Comparison of ENCODE assay signal across 12 cellular contexts in genomic region chr6:87656857-87657256, GRCh38. TPM values are rescaled to one million over a fixed set of nuclear protein-coding genes. Genes with fewer than 3 reads are reported as not detected.
DNase-seq lines count a peak whose midpoint lies in the region; ATAC-seq and TF ChIP-seq lines count a peak whose summit lies in the region.
"Had no signal": no experiment of that assay in that cellular context is flagged by ENCODE, and none has a peak within 500 bp of the region (broad histone marks: within the 10 kb centered on the region; RNA-seq: fewer than 3 reads in every experiment).

No MANE protein-coding gene starts in this region.

- no peaks in the 10 kb centered on the region for H3K27me3 Mint-ChIP-seq in activated T-helper 2 cell treated with anti-CD3 and anti-CD28 coated beads, Interferon-gamma antibody, Interleukin-2, Interleukin-4, amounts not matched to agents 10 μg/mL and 5 μg/mL and 100 μg/mL, durations not matched to agents 14 hours and 24 hours and 36 hours (ENCODE audit: low read depth)

- no peaks in the 10 kb centered on the region for H3K9me3 ChIP-seq in heart left ventricle
- H3K9me3 ChIP-seq: colonic mucosa had no signal

- no peaks in the 10 kb centered on the region for H3K27me3 ChIP-seq in heart left ventricle
- H3K27me3 ChIP-seq: colonic mucosa had no signal

- no peak overlapping the region for H3K27ac ChIP-seq in heart left ventricle
- H3K27ac ChIP-seq: colonic mucosa had no signal

- TF ChIP-seq CTCF in heart left ventricle (IDR thresholded peaks at IDR 0.05) = no peak

- DNase-seq in activated T-helper 2 cell treated with anti-CD3 and anti-CD28 coated beads, Interferon-gamma antibody, Interleukin-2, Interleukin-4, amounts not matched to agents 10 μg/mL and 5 μg/mL and 100 μg/mL, durations not matched to agents 14 hours and 24 hours and 36 hours (ENCODE audit: low spot score) = no peak
- DNase-seq in SIG-M5 (lab: John Stamatoyannopoulos, UW) (no peak), anterior cingulate cortex (lab: John Stamatoyannopoulos, UW) (no peak), heart left ventricle (no peak), T-helper 9 cell (no peak)
- DNase-seq: activated CD4-positive, alpha-beta T cell treated with anti-CD3 and anti-CD28 coated beads for 1 hour; colonic mucosa; NK-92 treated with Interleukin-12 subunit alpha and Interleukin-12 subunit beta, amount 100 ng/mL, for 24 hours; nucleus accumbens had no signal

- H3K4me1 ChIP-seq in heart left ventricle = peaks cover 0 to 18% (median 0%) of the 10 kb centered on the region in 12 donors
- H3K4me1 ChIP-seq: colonic mucosa had no signal

- ATAC-seq in GM18498 (IDR thresholded peaks at IDR 0.05; ENCODE audit: unreplicated experiment) = peak; percentile 76
- peak; percentile 83 for ATAC-seq in GM21390 (IDR thresholded peaks at IDR 0.05; ENCODE audit: unreplicated experiment)
- peak; percentile 85 for ATAC-seq in HG03342 (IDR thresholded peaks at IDR 0.05; ENCODE audit: unreplicated experiment)
- ATAC-seq in heart left ventricle = no peak

- no peak overlapping the region for H3K4me3 ChIP-seq in heart left ventricle
- H3K4me3 ChIP-seq: colonic mucosa had no signal

- intact Hi-C loops in activated T-helper 2 cell treated with anti-CD3 and anti-CD28 coated beads, Interferon-gamma antibody, Interleukin-2, Interleukin-4, amounts not matched to agents 10 μg/mL and 5 μg/mL and 100 μg/mL, durations not matched to agents 14 hours and 24 hours and 36 hours (cut with micrococcal nuclease) = loop anchor here (5.0 kb wide), 1 partner anchor 40 kb away; no protein-coding TSS in a partner anchor
- intact Hi-C loops in heart left ventricle (cut with DNase I) = loop anchor here in 1 of 10 donors (10.0 kb wide), 1 partner anchor 138 kb away; no protein-coding TSS in a partner anchor

- no peak overlapping the region for H3K4me3 Mint-ChIP-seq in activated T-helper 2 cell treated with anti-CD3 and anti-CD28 coated beads, Interferon-gamma antibody, Interleukin-2, Interleukin-4, amounts not matched to agents 10 μg/mL and 5 μg/mL and 100 μg/mL, durations not matched to agents 14 hours and 24 hours and 36 hours (ENCODE audit: low read depth)

- H3K36me3 Mint-ChIP-seq in activated T-helper 2 cell treated with anti-CD3 and anti-CD28 coated beads, Interferon-gamma antibody, Interleukin-2, Interleukin-4, amounts not matched to agents 10 μg/mL and 5 μg/mL and 100 μg/mL, durations not matched to agents 14 hours and 24 hours and 36 hours (ENCODE audit: low read depth) = peaks cover 68% of the 10 kb centered on the region

- H3K36me3 ChIP-seq in heart left ventricle = peaks cover 0 to 59% (median 14%) of the 10 kb centered on the region in 9 donors
- H3K36me3 ChIP-seq: colonic mucosa had no signal

- no peak for TF ChIP-seq POLR2A in heart left ventricle (IDR thresholded peaks at IDR 0.05)

- no peaks in the 10 kb centered on the region for H3K9me3 Mint-ChIP-seq in activated T-helper 2 cell treated with anti-CD3 and anti-CD28 coated beads, Interferon-gamma antibody, Interleukin-2, Interleukin-4, amounts not matched to agents 10 μg/mL and 5 μg/mL and 100 μg/mL, durations not matched to agents 14 hours and 24 hours and 36 hours

- H3K4me1 Mint-ChIP-seq in activated T-helper 2 cell treated with anti-CD3 and anti-CD28 coated beads, Interferon-gamma antibody, Interleukin-2, Interleukin-4, amounts not matched to agents 10 μg/mL and 5 μg/mL and 100 μg/mL, durations not matched to agents 14 hours and 24 hours and 36 hours (ENCODE audit: low read depth) = peaks cover 37% of the 10 kb centered on the region

- H3K27ac Mint-ChIP-seq in activated T-helper 2 cell treated with anti-CD3 and anti-CD28 coated beads, Interferon-gamma antibody, Interleukin-2, Interleukin-4, amounts not matched to agents 10 μg/mL and 5 μg/mL and 100 μg/mL, durations not matched to agents 14 hours and 24 hours and 36 hours = peak overlapping the region; percentile 43

RNA-seq across cellular contexts. Expression of gene AKIRIN2, which starts 45.2 kb away (rescaled TPM):
- 41.9 and 42.0 TPM in 2 replicates for total RNA-seq in activated T-helper 2 cell treated with anti-CD3 and anti-CD28 coated beads, Interferon-gamma antibody, Interleukin-2, Interleukin-4, amounts not matched to agents 10 μg/mL and 5 μg/mL and 100 μg/mL, durations not matched to agents 14 hours and 24 hours and 36 hours
- total RNA-seq in heart left ventricle = 10 to 100 TPM; 15.2 to 54.7 (median 40.7) TPM
- polyA plus RNA-seq in heart left ventricle = 10 to 100 TPM; 21.8 to 42.0 TPM

Comparison
In these comparisons a context has a peak if more than half of its experiments do, and no peak if none do; other contexts are left out.
1. ATAC-seq: peak in GM18498 (single experiment), GM21390 (single experiment) and HG03342 (single experiment); none in heart left ventricle (0 of 4).